ENCODE assay signal across 17 cellular contexts in genomic region chr10:96272256-96272985, GRCh38. TPM values are rescaled to one million over a fixed set of nuclear protein-coding genes. Genes with fewer than 3 reads are reported as not detected.
DNase-seq lines count a peak whose midpoint lies in the region; ATAC-seq and TF ChIP-seq lines count a peak whose summit lies in the region.
"Had no signal": no experiment of that assay in that cellular context is flagged by ENCODE, and none has a peak within 500 bp of the region (broad histone marks: within the 10 kb centered on the region; RNA-seq: fewer than 3 reads in every experiment).

No MANE protein-coding gene starts in this region.

- H3K36me3 ChIP-seq in OCI-LY7 (ENCODE audit: insufficient read depth, low read length) (peaks cover 34% of the 10 kb centered on the region), hepatocyte (replicated peaks; ENCODE audit: insufficient read depth, low read depth) (no peaks in the 10 kb centered on the region)
- H3K36me3 ChIP-seq in CD8-positive, alpha-beta memory T cell (ENCODE audit: insufficient read depth, low read length): no peaks in the 10 kb centered on the region

- H3K9me3 Mint-ChIP-seq in CD14-positive monocyte: no peaks in the 10 kb centered on the region
- H3K9me3 Mint-ChIP-seq in effector memory CD8-positive, alpha-beta T cell: no peaks in the 10 kb centered on the region
- H3K9me3 Mint-ChIP-seq in CD8-positive, alpha-beta memory T cell: no peaks in the 10 kb centered on the region
- H3K9me3 Mint-ChIP-seq: activated CD4-positive, alpha-beta memory T cell treated with anti-CD3 and anti-CD28 coated beads, Interleukin-2, amount 10 ng/mL, durations not matched to agents 7 days and 5 days; GM23338 had no signal

- TF ChIP-seq CTCF in CD14-positive monocyte (IDR thresholded peaks at IDR 0.05): no peak
- no peak for TF ChIP-seq CTCF in OCI-LY7 (conservative IDR thresholded peaks at IDR 0.05; ENCODE audit: low read length)
- no peak for TF ChIP-seq CTCF in hepatocyte (IDR thresholded peaks at IDR 0.05; ENCODE audit: poor library complexity)

- peak overlapping the region; percentile 85 to 96 (median 88) for H3K27ac Mint-ChIP-seq in CD14-positive monocyte
- H3K27ac Mint-ChIP-seq in effector memory CD8-positive, alpha-beta T cell: no peak overlapping the region
- no peak overlapping the region for H3K27ac Mint-ChIP-seq in CD8-positive, alpha-beta memory T cell
- H3K27ac Mint-ChIP-seq: activated CD4-positive, alpha-beta memory T cell treated with anti-CD3 and anti-CD28 coated beads, Interleukin-2, amount 10 ng/mL, durations not matched to agents 7 days and 5 days; GM23338 had no signal

- ATAC-seq in effector memory CD8-positive, alpha-beta T cell (replicated peaks): no peak
- ATAC-seq: GM23338, K562 had no signal

- intact Hi-C loops in CD14-positive monocyte (cut with micrococcal nuclease) (no loop called here), OCI-LY7 (cut with micrococcal nuclease; ENCODE audit: unreplicated experiment) (loop anchor here (5.0 to 10.0 kb wide), 3 partner anchors 402 to 560 kb away; partner anchors contain the start of genes ENTPD1 and LCOR)

- H3K27ac ChIP-seq in OCI-LY7 (ENCODE audit: low read depth, low read length, poor library complexity, severe bottlenecking) (peak overlapping the region; percentile 100), hepatocyte (peak overlapping the region; percentile 82), skin epidermis (peak overlapping the region in 18 of 21 experiments; percentile 11 to 86 (median 71))
- no peak overlapping the region for H3K27ac ChIP-seq in CD8-positive, alpha-beta memory T cell (ENCODE audit: low read depth, low read length)

- H3K79me2 ChIP-seq in OCI-LY7 (ENCODE audit: insufficient read depth, low read depth, low read length) (peaks cover 54% of the 10 kb centered on the region), hepatocyte (peaks cover 15% of the 10 kb centered on the region)

- H3K4me1 ChIP-seq in OCI-LY7 (ENCODE audit: insufficient read depth, low read length, poor library complexity, severe bottlenecking) (peaks cover 58% of the 10 kb centered on the region), hepatocyte (ENCODE audit: insufficient read depth) (peaks cover 35% of the 10 kb centered on the region)
- H3K4me1 ChIP-seq in CD8-positive, alpha-beta memory T cell (ENCODE audit: insufficient read depth, low read length): no peaks in the 10 kb centered on the region

- no peaks in the 10 kb centered on the region for H3K9me3 ChIP-seq in OCI-LY7 (ENCODE audit: low read length)
- H3K9me3 ChIP-seq in hepatocyte (ENCODE audit: low read depth): no peaks in the 10 kb centered on the region
- H3K9me3 ChIP-seq in CD8-positive, alpha-beta memory T cell (ENCODE audit: low read length): no peaks in the 10 kb centered on the region

- BruUV-seq in OCI-LY7 (replicated peaks; lab: Mats Ljungman, UMichigan): no TSS peak

- 73% methylated on average over 6 of the region's 8 CpGs for WGBS in hepatocyte (ENCODE audit: low lambda C conversion rate, missing lambda C conversion rate)

- H3K4me3 Mint-ChIP-seq in CD14-positive monocyte: no peak overlapping the region
- H3K4me3 Mint-ChIP-seq in effector memory CD8-positive, alpha-beta T cell: no peak overlapping the region
- H3K4me3 Mint-ChIP-seq in CD8-positive, alpha-beta memory T cell: no peak overlapping the region
- H3K4me3 Mint-ChIP-seq: activated CD4-positive, alpha-beta memory T cell treated with anti-CD3 and anti-CD28 coated beads, Interleukin-2, amount 10 ng/mL, durations not matched to agents 7 days and 5 days; GM23338 had no signal

- no peak for DNase-seq in CD14-positive monocyte (ENCODE audit: low spot score)
- DNase-seq in OCI-LY7 (ENCODE audit: low spot score): no peak
- no peak for DNase-seq in hepatocyte (ENCODE audit: low spot score)
- no peak for DNase-seq in effector memory CD8-positive, alpha-beta T cell
- DNase-seq in NCI-H524 (lab: John Stamatoyannopoulos, UW): no peak
- no peak for DNase-seq in CD8-positive, alpha-beta memory T cell
- DNase-seq in cerebellum (ENCODE audit: low spot score): no peak
- DNase-seq: activated CD4-positive, alpha-beta memory T cell treated with anti-CD3 and anti-CD28 coated beads, Interleukin-2, amount 10 ng/mL, durations not matched to agents 7 days and 5 days; DND-41; left ventricle myocardium superior; NCI-H524 treated with DMSO at 0.1 percent for 48 hours; occipital lobe had no signal

- POLR2A ChIA-PET in OCI-LY7 (lab: Charles Lee): interaction anchor here (0.7 to 9.8 kb wide), 13 partner anchors 7 to 50 kb away, joined by 3 to 176 read pairs (median 13); no protein-coding TSS in a partner anchor
- POLR2A ChIA-PET in CD8-positive, alpha-beta memory T cell (lab: Charles Lee): no interaction called here

- H3K36me3 Mint-ChIP-seq in CD14-positive monocyte: peaks cover 0 to 5% of the 10 kb centered on the region in 2 donors
- H3K36me3 Mint-ChIP-seq in effector memory CD8-positive, alpha-beta T cell (ENCODE audit: insufficient read depth): no peaks in the 10 kb centered on the region
- no peaks in the 10 kb centered on the region for H3K36me3 Mint-ChIP-seq in CD8-positive, alpha-beta memory T cell

- H2AFZ ChIP-seq in OCI-LY7 (ENCODE audit: low read length) (no peak overlapping the region; the same call in 1 of the 2 replicates), hepatocyte (no peak overlapping the region)

- peak overlapping the region; percentile 93 for H3K4me2 ChIP-seq in OCI-LY7 (ENCODE audit: low read length)
- peak overlapping the region; percentile 63 for H3K4me2 ChIP-seq in hepatocyte
- H3K4me2 ChIP-seq: GM23338 had no signal

- H3K4me1 Mint-ChIP-seq in CD14-positive monocyte: peaks cover 52% of the 10 kb centered on the region
- H3K4me1 Mint-ChIP-seq in effector memory CD8-positive, alpha-beta T cell (ENCODE audit: low read depth in 2 of 2): no peaks in the 10 kb centered on the region
- no peaks in the 10 kb centered on the region for H3K4me1 Mint-ChIP-seq in CD8-positive, alpha-beta memory T cell
- H3K4me1 Mint-ChIP-seq: activated CD4-positive, alpha-beta memory T cell treated with anti-CD3 and anti-CD28 coated beads, Interleukin-2, amount 10 ng/mL, durations not matched to agents 7 days and 5 days had no signal

- H3K27me3 Mint-ChIP-seq in CD14-positive monocyte (ENCODE audit: low read depth in 3 of 3): peaks cover 0 to 1% (median 0%) of the 10 kb centered on the region in 3 donors
- H3K27me3 Mint-ChIP-seq in effector memory CD8-positive, alpha-beta T cell: peaks cover 33 to 64% of the 10 kb centered on the region in 2 donors
- peaks cover 6 to 28% of the 10 kb centered on the region in 2 donors for H3K27me3 Mint-ChIP-seq in CD8-positive, alpha-beta memory T cell

- no peaks in the 10 kb centered on the region for H3K27me3 ChIP-seq in hepatocyte
- H3K27me3 ChIP-seq in CD8-positive, alpha-beta memory T cell (ENCODE audit: insufficient read depth, low read length, poor library complexity, severe bottlenecking): no peaks in the 10 kb centered on the region

- H3K4me3 ChIP-seq in OCI-LY7 (ENCODE audit: low read depth, low read length, poor library complexity, severe bottlenecking) (peak overlapping the region; percentile 90), hepatocyte (no peak overlapping the region), skin epidermis (no peak overlapping the region)
- H3K4me3 ChIP-seq in CD8-positive, alpha-beta memory T cell (ENCODE audit: low read length): no peak overlapping the region
- H3K4me3 ChIP-seq: GM23338, K562 had no signal

- H3K9me2 ChIP-seq in OCI-LY7 (ENCODE audit: insufficient read depth, low read length) (no peaks in the 10 kb centered on the region), hepatocyte (replicated peaks; ENCODE audit: insufficient read depth) (no peaks in the 10 kb centered on the region)

- H4K20me1 ChIP-seq in OCI-LY7 (ENCODE audit: insufficient read depth, low read length): peaks cover 24% of the 10 kb centered on the region
- H4K20me1 ChIP-seq in hepatocyte (ENCODE audit: insufficient read depth, poor library complexity, severe bottlenecking): no peaks in the 10 kb centered on the region

- CTCF ChIA-PET in OCI-LY7 (lab: Charles Lee; ENCODE audit: unreplicated experiment): interaction anchor here (0.7 to 1.2 kb wide), 3 partner anchors 14 to 42 kb away, joined by 3 to 9 read pairs (median 3); no protein-coding TSS in a partner anchor
- CTCF ChIA-PET in CD8-positive, alpha-beta memory T cell (lab: Charles Lee): no interaction called here

RNA-seq across cellular contexts. Expression of gene BLNK, which starts 1.1 kb away (rescaled TPM):
- polyA plus RNA-seq in CD14-positive monocyte (1 to 10 TPM; 1.4 to 1.9 TPM), hepatocyte (6.3 and 9.7 TPM in 2 replicates)
- total RNA-seq in OCI-LY7 (2014; rRNA removed; shearing (Covaris generic)): 78.0 and 113 TPM in 2 replicates
- total RNA-seq in OCI-LY7 (2022) (182 and 201 TPM in 2 replicates), hepatocyte (4.8 and 6.9 TPM in 2 replicates), cerebellum (0.27 TPM)
- not detected for total RNA-seq in CD8-positive, alpha-beta memory T cell
- polyA plus RNA-seq in CD8-positive, alpha-beta memory T cell: not detected
- total RNA-seq: activated CD4-positive, alpha-beta memory T cell treated with anti-CD3 and anti-CD28 coated beads, Interleukin-2, amount 10 ng/mL, durations not matched to agents 7 days and 5 days; GM23338; K562; T-helper 2 cell treated with Interferon-gamma antibody and Interleukin-4, amounts not matched to agents 100 ng/mL and 5 ng/mL, for 36 hours had no signal
- polyA plus RNA-seq: K562 had no signal

RNA-seq across cellular contexts. Expression of gene DNTT, which starts 31.8 kb away (rescaled TPM):
- polyA plus RNA-seq in CD14-positive monocyte (not detected), hepatocyte (0.10 TPM in 1 of 2 replicates, not detected in the other)
- 0.16 TPM in 1 of 2 replicates, not detected in the other for total RNA-seq in OCI-LY7 (2014; rRNA removed; shearing (Covaris generic))
- total RNA-seq in OCI-LY7 (2022) (0.18 and 0.32 TPM in 2 replicates), hepatocyte (not detected in 2 replicates), cerebellum (not detected)
- not detected for total RNA-seq in CD8-positive, alpha-beta memory T cell
- not detected for polyA plus RNA-seq in CD8-positive, alpha-beta memory T cell
- total RNA-seq: activated CD4-positive, alpha-beta memory T cell treated with anti-CD3 and anti-CD28 coated beads, Interleukin-2, amount 10 ng/mL, durations not matched to agents 7 days and 5 days; GM23338; K562; left ventricle myocardium superior; occipital lobe; T-helper 2 cell treated with Interferon-gamma antibody and Interleukin-4, amounts not matched to agents 100 ng/mL and 5 ng/mL, for 36 hours; urinary bladder had no signal
- polyA plus RNA-seq: GM23338, K562, urinary bladder had no signal

Comparison
In these comparisons a context has a peak if more than half of its experiments do, and no peak if none do; other contexts are left out.
1. H3K27ac Mint-ChIP-seq: peak in CD14-positive monocyte (7 of 7); none in effector memory CD8-positive, alpha-beta T cell (0 of 2) and CD8-positive, alpha-beta memory T cell (0 of 8).